Comparison of ENCODE assay signal across 8 cellular contexts in genomic region chr1:76075188-76075489, GRCh38. TPM values are rescaled to one million over a fixed set of nuclear protein-coding genes. Genes with fewer than 3 reads are reported as not detected.
A peak's percentile ranks its signal among the peaks of the same experiment; 100 is the strongest.
DNase-seq lines count a peak whose midpoint lies in the region; ATAC-seq and TF ChIP-seq lines count a peak whose summit lies in the region.

No MANE protein-coding gene starts in this region.

- TF ChIP-seq CTCF in right atrium auricular region (IDR thresholded peaks at IDR 0.05) (no peak), colonic mucosa (IDR thresholded peaks at IDR 0.05) (no peak)

- DNase-seq in right atrium auricular region (ENCODE audit: low spot score) = no peak
- no peak for DNase-seq in cardiac septum (ENCODE audit: low spot score)
- no peak for DNase-seq in colonic mucosa
- no peak for DNase-seq in sciatic nerve (ENCODE audit: low spot score)
- no peak for DNase-seq in NCI-H2227 treated with DMSO at 0.1 percent for 48 hours (lab: John Stamatoyannopoulos, UW)

- H3K27ac ChIP-seq in right atrium auricular region (peak overlapping the region; percentile 66 to 68), colonic mucosa (peak overlapping the region; percentile 4), muscle layer of duodenum (ENCODE audit: low read length) (peak overlapping the region; percentile 60)

- H3K27me3 ChIP-seq in right atrium auricular region = no peaks in the 10 kb centered on the region
- no peaks in the 10 kb centered on the region for H3K27me3 ChIP-seq in colonic mucosa
- no peaks in the 10 kb centered on the region for H3K27me3 ChIP-seq in muscle layer of duodenum (ENCODE audit: low read depth, low read length)

- H3K4me3 ChIP-seq in right atrium auricular region (peak overlapping the region; percentile 52 to 62), colonic mucosa (peak overlapping the region; percentile 75), muscle layer of duodenum (ENCODE audit: low read depth in 1 of 2, low read length in 2 of 2) (peak overlapping the region; percentile 78 to 91)

- H3K9ac ChIP-seq in colonic mucosa (ENCODE audit: low read depth in 2 of 2, low read length in 2 of 2) = peak overlapping the region in 1 of 2 donors; percentile 76

- H3K36me3 ChIP-seq in right atrium auricular region (no peaks in the 10 kb centered on the region), colonic mucosa (no peaks in the 10 kb centered on the region), muscle layer of duodenum (ENCODE audit: control insufficient read depth in 1 of 2, insufficient read depth in 2 of 2, low read length in 2 of 2) (no peaks in the 10 kb centered on the region)

- intact Hi-C loops in cardiac septum (cut with DNase I) (no loop called here), colonic mucosa (cut with DNase I) (no loop called here), sciatic nerve (cut with DNase I) (no loop called here)

- no peak for ATAC-seq in sciatic nerve
- no peak for ATAC-seq in HG02642 (IDR thresholded peaks at IDR 0.05; ENCODE audit: poor library complexity, unreplicated experiment)
- ATAC-seq in HG03432 (IDR thresholded peaks at IDR 0.05; ENCODE audit: unreplicated experiment) = no peak

- H3K4me1 ChIP-seq in right atrium auricular region = peaks cover 0 to 7% of the 10 kb centered on the region in 2 donors
- peaks cover 3% of the 10 kb centered on the region for H3K4me1 ChIP-seq in colonic mucosa
- H3K4me1 ChIP-seq in muscle layer of duodenum (ENCODE audit: control insufficient read depth in 1 of 2, insufficient read depth in 2 of 2, low read length in 2 of 2) = no peaks in the 10 kb centered on the region

- no peaks in the 10 kb centered on the region for H3K9me3 ChIP-seq in right atrium auricular region
- H3K9me3 ChIP-seq in colonic mucosa = no peaks in the 10 kb centered on the region
- H3K9me3 ChIP-seq in muscle layer of duodenum (ENCODE audit: control insufficient read depth in 1 of 2, low read length in 2 of 2) = no peaks in the 10 kb centered on the region

RNA-seq across cellular contexts. Expression of gene ST6GALNAC3, which starts 0.6 kb away (rescaled TPM):
- total RNA-seq in right atrium auricular region (1 to 10 TPM; 6.8 to 9.3 TPM), cardiac septum (4.1 TPM), colonic mucosa (1 to 10 TPM; 2.5 to 5.7 TPM), sciatic nerve (12.3 TPM)

Comparison
In these comparisons a context has a peak if more than half of its experiments do, and no peak if none do; other contexts are left out.
1. H3K27ac ChIP-seq: peak in every context shown above with its lines; median percentile 67 in right atrium auricular region; 60 in muscle layer of duodenum; 4 in colonic mucosa.